In genomic region chr6:41786451-41787218, GRCh38 we compare ENCODE assay signal across 8 cellular contexts. TPM values are rescaled to one million over a fixed set of nuclear protein-coding genes. Genes with fewer than 3 reads are reported as not detected.
DNase-seq lines count a peak whose midpoint lies in the region; ATAC-seq and TF ChIP-seq lines count a peak whose summit lies in the region.

No MANE protein-coding gene starts in this region.

- H3K4me1 ChIP-seq in A673 (ENCODE audit: insufficient read depth, low read length, poor library complexity, severe bottlenecking): peaks cover 5% of the 10 kb centered on the region

- DNase-seq in A673 (ENCODE audit: low spot score) (peak; percentile 89), NCI-H226 (peak; percentile 69), cerebellar cortex (ENCODE audit: low spot score) (peak; percentile 79), kidney glomerular epithelial cell (lab: John Stamatoyannopoulos, UW) (peak; percentile 55)
- DNase-seq in activated CD4-positive, alpha-beta T cell treated with anti-CD3 and anti-CD28 coated beads for 1 hour: peak; percentile 80
- peak; percentile 66 to 85 for DNase-seq in stimulated activated CD4-positive, alpha-beta T cell treated with anti-CD3 and anti-CD28 coated beads, Interleukin-15, amount 100 ng/mL, for 48 hours (ENCODE audit: low read depth in 2 of 2)

- H3K27me3 ChIP-seq in A673 (replicated peaks; ENCODE audit: insufficient read depth, low read depth, low read length, poor library complexity): no peaks in the 10 kb centered on the region

- ATAC-seq in GM18520 (IDR thresholded peaks at IDR 0.05; ENCODE audit: unreplicated experiment) (peak; percentile 46), HG03066 (IDR thresholded peaks at IDR 0.05; ENCODE audit: low read depth, unreplicated experiment) (peak; percentile 60)

- H3K27ac ChIP-seq in A673 (ENCODE audit: low read depth, low read length, poor library complexity, severe bottlenecking): peak overlapping the region; percentile 86

- no TSS peak for BruUV-seq in A673 (replicated peaks; lab: Mats Ljungman, UMichigan)

- H3K9me3 ChIP-seq in A673 (ENCODE audit: low read depth, low read length, poor library complexity, severe bottlenecking): no peaks in the 10 kb centered on the region

- intact Hi-C loops in A673 (cut with micrococcal nuclease; ENCODE audit: unreplicated experiment): loop anchor here (1.0 to 5.0 kb wide), 3 partner anchors 135 to 1111 kb away; partner anchors contain the start of genes BYSL and MED20

- TF ChIP-seq CTCF in A673 (conservative IDR thresholded peaks at IDR 0.05; ENCODE audit: low read depth, low read length): peak; percentile 59

- POLR2A ChIA-PET in A673 (lab: Charles Lee; ENCODE audit: low non-redundant PET): no interaction called here

- CTCF ChIA-PET in A673 (lab: Charles Lee): interaction anchor here (0.5 to 2.8 kb wide), 10 partner anchors 11 to 665 kb away, joined by 3 to 16 read pairs (median 4); partner anchors contain the start of genes BYSL, MED20, TAF8 and TFEB

- H3K4me3 ChIP-seq in A673 (ENCODE audit: low read depth, low read length, poor library complexity, severe bottlenecking): peak overlapping the region; percentile 86

- H3K36me3 ChIP-seq in A673 (ENCODE audit: insufficient read depth, low read length, poor library complexity, severe bottlenecking): peaks cover 28% of the 10 kb centered on the region

RNA-seq across cellular contexts. Expression of gene TOMM6, which starts 0.9 kb away (rescaled TPM):
- 197 and 206 TPM in 2 replicates for total RNA-seq in A673 (2021)

RNA-seq across cellular contexts. Expression of gene PRICKLE4, which starts 6.1 kb away (rescaled TPM):
- total RNA-seq in A673 (2021): 1.9 TPM in 1 of 2 replicates, not detected in the other

RNA-seq across cellular contexts. Expression of gene FRS3, which starts 6.9 kb away (rescaled TPM):
- total RNA-seq in A673 (2021): 3.0 and 5.5 TPM in 2 replicates

RNA-seq across cellular contexts. Expression of gene PGC, which starts 39.4 kb away (rescaled TPM):
- not detected in 2 replicates for total RNA-seq in A673 (2021)

RNA-seq across cellular contexts. Expression of gene TFEB, which starts 51.2 kb away (rescaled TPM):
- total RNA-seq in A673 (2021): 1.8 and 2.8 TPM in 2 replicates

Comparison
In these comparisons a context has a peak if more than half of its experiments do, and no peak if none do; other contexts are left out.
1. Peak in every context shown above with its lines: DNase-seq, ATAC-seq, H3K4me3 ChIP-seq and H3K27ac ChIP-seq.